21 cellular contexts compared by ENCODE assay signal in the genomic region with DNA sequence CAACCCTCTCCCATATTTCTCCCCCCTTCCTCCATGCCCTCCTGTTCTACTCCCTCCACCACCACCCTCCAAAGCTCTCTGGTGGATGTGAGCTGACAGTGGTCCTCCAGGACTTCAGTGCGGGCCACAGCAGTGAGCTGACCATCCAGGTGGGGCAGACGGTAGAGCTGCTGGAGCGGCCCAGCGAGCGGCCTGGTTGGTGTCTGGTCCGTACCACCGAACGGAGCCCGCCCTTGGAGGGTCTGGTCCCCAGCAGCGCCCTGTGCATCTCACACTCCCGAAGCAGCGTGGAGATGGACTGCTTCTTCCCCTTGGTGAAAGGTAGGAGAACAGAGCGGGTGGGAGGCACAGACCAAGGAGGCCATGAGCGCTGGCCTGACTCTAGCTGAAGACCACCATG.
A peak's percentile ranks its signal among the peaks of the same experiment; 100 is the strongest.
DNase-seq lines count a peak whose midpoint lies in the region; ATAC-seq and TF ChIP-seq lines count a peak whose summit lies in the region.
"Had no signal": no experiment of that assay in that cellular context is flagged by ENCODE, and none has a peak within 500 bp of the region (broad histone marks: within the 10 kb centered on the region; RNA-seq: fewer than 3 reads in every experiment).

No MANE protein-coding gene starts in this region.

- no TSS peak for BruUV-seq in A673 (replicated peaks; lab: Mats Ljungman, UMichigan)

- H3K9me3 Mint-ChIP-seq in mesothelial cell of epicardium: no peaks in the 10 kb centered on the region
- H3K9me3 Mint-ChIP-seq: CD14-positive monocyte had no signal

- TF ChIP-seq CTCF in A673 (conservative IDR thresholded peaks at IDR 0.05; ENCODE audit: low read depth, low read length) (no peak), hepatocyte (IDR thresholded peaks at IDR 0.05; ENCODE audit: poor library complexity) (no peak), mesothelial cell of epicardium (IDR thresholded peaks at IDR 0.05; ENCODE audit: unreplicated experiment) (no peak), heart right ventricle (IDR thresholded peaks at IDR 0.05) (no peak)

- H3K36me3 Mint-ChIP-seq in mesothelial cell of epicardium: no peaks in the 10 kb centered on the region
- H3K36me3 Mint-ChIP-seq: CD14-positive monocyte; CD4-positive, alpha-beta memory T cell had no signal

- no peaks in the 10 kb centered on the region for H3K27me3 Mint-ChIP-seq in mesothelial cell of epicardium (ENCODE audit: low read depth)

- H3K4me2 ChIP-seq in hepatocyte: no peak overlapping the region
- H3K4me2 ChIP-seq: BLaER1 treated with 17β-estradiol and CSF1 and Interleukin-3, amounts not matched to agents 10 nM and 100 nM had no signal

- no peak overlapping the region for H3K4me3 Mint-ChIP-seq in mesothelial cell of epicardium
- H3K4me3 Mint-ChIP-seq: CD14-positive monocyte had no signal

- H4K20me1 ChIP-seq in hepatocyte (ENCODE audit: insufficient read depth, poor library complexity, severe bottlenecking): no peaks in the 10 kb centered on the region

- intact Hi-C loops in A673 (cut with micrococcal nuclease; ENCODE audit: unreplicated experiment) (loop anchor here (5.0 to 10.0 kb wide), 2 partner anchors 202 to 545 kb away; no protein-coding TSS in a partner anchor), Right ventricle myocardium inferior (cut with DNase I) (no loop called here), heart right ventricle (cut with DNase I) (loop anchor here in 6 of 10 donors (2.0 to 10.0 kb wide), 3 partner anchors 128 to 342 kb away; no protein-coding TSS in a partner anchor)

- H3K9me3 ChIP-seq in A673 (ENCODE audit: low read depth, low read length, poor library complexity, severe bottlenecking): no peaks in the 10 kb centered on the region
- no peaks in the 10 kb centered on the region for H3K9me3 ChIP-seq in hepatocyte (ENCODE audit: low read depth)
- H3K9me3 ChIP-seq in heart right ventricle: no peaks in the 10 kb centered on the region
- H3K9me3 ChIP-seq: BE2C; BLaER1 treated with 17β-estradiol and CSF1 and Interleukin-3, amounts not matched to agents 10 nM and 100 nM had no signal

- DNase-seq in A673 (ENCODE audit: low spot score): no peak
- no peak for DNase-seq in caudate nucleus (lab: John Stamatoyannopoulos, UW)
- no peak for DNase-seq in hepatocyte (ENCODE audit: low spot score)
- DNase-seq in mesothelial cell of epicardium (ENCODE audit: low spot score in 2 of 2, unreplicated experiment in 2 of 2): no peak
- no peak for DNase-seq in Right ventricle myocardium inferior (ENCODE audit: missing footprints)
- no peak for DNase-seq in heart right ventricle
- DNase-seq in NCI-H146 treated with DMSO at 0.1 percent for 48 hours (lab: John Stamatoyannopoulos, UW; ENCODE audit: unreplicated experiment): no peak
- DNase-seq: ACHN; AML-193; BE2C; Calu3; CD4-positive, alpha-beta memory T cell; COR-L47; DND-41; H7; HCEC 1CT had no signal

- no peaks in the 10 kb centered on the region for H3K27me3 ChIP-seq in A673 (replicated peaks; ENCODE audit: insufficient read depth, low read depth, low read length, poor library complexity)
- H3K27me3 ChIP-seq in hepatocyte: no peaks in the 10 kb centered on the region
- no peaks in the 10 kb centered on the region for H3K27me3 ChIP-seq in heart right ventricle
- H3K27me3 ChIP-seq: BE2C; BLaER1 treated with 17β-estradiol and CSF1 and Interleukin-3, amounts not matched to agents 10 nM and 100 nM had no signal

- peak overlapping the region; percentile 5 for H3K27ac ChIP-seq in A673 (ENCODE audit: low read depth, low read length, poor library complexity, severe bottlenecking)
- peak overlapping the region; percentile 46 for H3K27ac ChIP-seq in caudate nucleus (ENCODE audit: low read depth, low read length)
- H3K27ac ChIP-seq in hepatocyte: peak overlapping the region; percentile 29
- no peak overlapping the region for H3K27ac ChIP-seq in heart right ventricle
- H3K27ac ChIP-seq: 22Rv1; BLaER1 treated with 17β-estradiol and CSF1 and Interleukin-3, amounts not matched to agents 10 nM and 100 nM; GM23248 had no signal

- ATAC-seq in Right ventricle myocardium inferior (no peak), heart right ventricle (no peak), GM21381 (IDR thresholded peaks at IDR 0.05; ENCODE audit: unreplicated experiment) (no peak)

- peak overlapping the region; percentile 68 for H3K27ac Mint-ChIP-seq in mesothelial cell of epicardium
- H3K27ac Mint-ChIP-seq: CD14-positive monocyte; CD4-positive, alpha-beta memory T cell had no signal

- POLR2A ChIA-PET in A673 (lab: Charles Lee; ENCODE audit: low non-redundant PET): no interaction called here

- H3K9me2 ChIP-seq in hepatocyte (replicated peaks; ENCODE audit: insufficient read depth): no peaks in the 10 kb centered on the region

- 94% methylated on average over 14 of the region's 14 CpGs for WGBS in hepatocyte (ENCODE audit: low lambda C conversion rate, missing lambda C conversion rate)
- 97 to 100% methylated on average over 14 of the region's 14 CpGs for whole genome bisulfite sequencing in heart right ventricle, 2 donors

- CTCF ChIA-PET in A673 (lab: Charles Lee): interaction anchor here (1.1 kb wide), 1 partner anchor 126 kb away, joined by 7 read pairs; no protein-coding TSS in a partner anchor

- H3K4me3 ChIP-seq in A673 (ENCODE audit: low read depth, low read length, poor library complexity, severe bottlenecking) (no peak overlapping the region), hepatocyte (no peak overlapping the region), heart right ventricle (no peak overlapping the region)
- H3K4me3 ChIP-seq: BLaER1 treated with 17β-estradiol and CSF1 and Interleukin-3, amounts not matched to agents 10 nM and 100 nM; GM23248 had no signal

- H3K4me1 Mint-ChIP-seq in mesothelial cell of epicardium: peaks cover 65% of the 10 kb centered on the region

- H3K4me1 ChIP-seq in A673 (ENCODE audit: insufficient read depth, low read length, poor library complexity, severe bottlenecking) (peaks cover 46% of the 10 kb centered on the region), hepatocyte (ENCODE audit: insufficient read depth) (no peaks in the 10 kb centered on the region), heart right ventricle (peaks cover 0 to 32% (median 19%) of the 10 kb centered on the region in 9 donors)
- H3K4me1 ChIP-seq: BLaER1 treated with 17β-estradiol and CSF1 and Interleukin-3, amounts not matched to agents 10 nM and 100 nM had no signal

- H3K36me3 ChIP-seq in A673 (ENCODE audit: insufficient read depth, low read length, poor library complexity, severe bottlenecking) (no peaks in the 10 kb centered on the region), hepatocyte (replicated peaks; ENCODE audit: insufficient read depth, low read depth) (no peaks in the 10 kb centered on the region), heart right ventricle (peaks cover 0 to 11% (median 0%) of the 10 kb centered on the region in 9 donors)
- H3K36me3 ChIP-seq: BE2C; BLaER1 treated with 17β-estradiol and CSF1 and Interleukin-3, amounts not matched to agents 10 nM and 100 nM had no signal

- no peak overlapping the region for H2AFZ ChIP-seq in hepatocyte
- H2AFZ ChIP-seq: GM23248 had no signal

- H3K79me2 ChIP-seq in hepatocyte: no peaks in the 10 kb centered on the region

Comparison
In these comparisons a context has a peak if more than half of its experiments do, and no peak if none do; other contexts are left out.
1. H3K27ac ChIP-seq: peak in A673 (single experiment), caudate nucleus (single experiment) and hepatocyte (single experiment); none in heart right ventricle (0 of 10).